In the genomic region with DNA sequence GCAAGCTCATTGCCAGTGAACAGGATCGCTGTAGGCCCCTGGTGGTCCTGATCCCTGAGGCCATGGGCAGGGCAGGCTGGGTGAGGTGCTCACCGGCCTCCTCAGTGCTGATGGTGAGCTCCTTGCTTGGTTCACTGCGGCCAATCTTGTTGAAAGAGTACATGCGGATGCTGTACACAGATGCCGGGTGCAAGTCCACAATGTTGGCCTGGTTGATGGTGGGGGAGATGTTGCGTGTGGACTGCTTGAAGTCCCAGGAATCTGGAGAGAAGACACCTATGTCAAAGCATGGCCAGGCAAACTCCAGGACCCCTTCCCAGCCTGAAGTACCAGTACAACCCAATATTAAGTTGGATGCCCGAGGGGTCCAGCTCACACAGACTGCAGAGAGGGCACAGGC, we compare ENCODE assay signal across 29 cellular contexts.
"Had no signal": no experiment of that assay in that cellular context is flagged by ENCODE, and none has a peak within 500 bp of the region (broad histone marks: within the 10 kb centered on the region; RNA-seq: fewer than 3 reads in every experiment).

No MANE protein-coding gene starts in this region.

- ATAC-seq: effector memory CD8-positive, alpha-beta T cell; esophagus mucosa; foreskin keratinocyte; gastrocnemius medialis; gastroesophageal sphincter; heart left ventricle; heart right ventricle had no signal

- H3K9me3 ChIP-seq: colonic mucosa, esophagus muscularis mucosa, esophagus squamous epithelium, gastrocnemius medialis, gastroesophageal sphincter, heart left ventricle, heart right ventricle had no signal

- H3K27ac ChIP-seq: colonic mucosa, coronary artery, epithelial cell of prostate, esophagus muscularis mucosa, esophagus squamous epithelium, foreskin keratinocyte, gastrocnemius medialis, gastroesophageal sphincter, heart left ventricle, heart right ventricle had no signal

- H3K4me3 Mint-ChIP-seq: dendritic cell treated with granulocyte-macrophage colony-stimulating factor and Interleukin-4, amounts not matched to agents 40 ng/mL and 50 ng/mL, for 4 days; effector memory CD8-positive, alpha-beta T cell; endodermal cell had no signal

- H3K27me3 ChIP-seq: colonic mucosa, dorsolateral prefrontal cortex, esophagus muscularis mucosa, esophagus squamous epithelium, gastrocnemius medialis, heart left ventricle, heart right ventricle had no signal

- DNase-seq: colonic mucosa; cortex of kidney; dermis blood vessel endothelial cell; dorsolateral prefrontal cortex; effector CD4-positive, alpha-beta T cell; effector CD8-positive, alpha-beta T cell; effector memory CD4-positive, alpha-beta T cell; effector memory CD8-positive, alpha-beta T cell; endodermal cell; erythroblast; esophagus squamous epithelium; foreskin fibroblast; foreskin keratinocyte; foreskin melanocyte; gastrocnemius medialis; glutamatergic neuron; head of caudate nucleus; heart left ventricle; heart right ventricle had no signal

- H3K4me3 ChIP-seq: colonic mucosa, coronary artery, dorsolateral prefrontal cortex, esophagus muscularis mucosa, esophagus squamous epithelium, gastrocnemius medialis, gastroesophageal sphincter, heart left ventricle, heart right ventricle had no signal

- H3K4me1 Mint-ChIP-seq: endodermal cell had no signal

- FAIRE-seq: colon, endometrium, endothelial cell of umbilical vein, frontal cortex had no signal

- H3K36me3 ChIP-seq: colonic mucosa, esophagus squamous epithelium, gastrocnemius medialis had no signal

- H3K4me1 ChIP-seq: colonic mucosa, esophagus muscularis mucosa, esophagus squamous epithelium, foreskin keratinocyte, gastrocnemius medialis, gastroesophageal sphincter, heart left ventricle, heart right ventricle had no signal

- H3K9me3 Mint-ChIP-seq: dendritic cell treated with granulocyte-macrophage colony-stimulating factor and Interleukin-4, amounts not matched to agents 40 ng/mL and 50 ng/mL, for 4 days; effector memory CD8-positive, alpha-beta T cell; endodermal cell had no signal

- H3K27ac Mint-ChIP-seq: dendritic cell treated with granulocyte-macrophage colony-stimulating factor and Interleukin-4, amounts not matched to agents 40 ng/mL and 50 ng/mL, for 4 days; effector memory CD8-positive, alpha-beta T cell; endodermal cell had no signal
